8 cellular contexts compared by ENCODE assay signal in genomic region chr20:47785900-47786762, GRCh38. TPM values are rescaled to one million over a fixed set of nuclear protein-coding genes. Genes with fewer than 3 reads are reported as not detected.
DNase-seq lines count a peak whose midpoint lies in the region; ATAC-seq and TF ChIP-seq lines count a peak whose summit lies in the region.

No MANE protein-coding gene starts in this region.

- peaks cover 17% of the 10 kb centered on the region for H3K4me1 Mint-ChIP-seq in stimulated activated naive CD8-positive, alpha-beta T cell treated with anti-CD3 and anti-CD28 coated beads, Interleukin-15, Interleukin-2, amounts not matched to agents 100 ng/mL and 50 ng/mL, for 24 hours (ENCODE audit: low read depth)

- H3K9ac ChIP-seq in SK-N-MC (ENCODE audit: insufficient read length), result no peak overlapping the region
- peak overlapping the region; percentile 54 for H3K9ac ChIP-seq in endocrine pancreas (ENCODE audit: control insufficient read depth, insufficient read depth, low read length)

- H3K9me3 Mint-ChIP-seq in stimulated activated naive CD8-positive, alpha-beta T cell treated with anti-CD3 and anti-CD28 coated beads, Interleukin-15, Interleukin-2, amounts not matched to agents 100 ng/mL and 50 ng/mL, for 24 hours, result no peaks in the 10 kb centered on the region

- TF ChIP-seq POLR2A in right lobe of liver (IDR thresholded peaks at IDR 0.05), result peak; percentile 35

- intact Hi-C loops in right lobe of liver (cut with DNase I), result loop anchor here in 1 of 2 donors (10.0 kb wide), 1 partner anchor 111 kb away; no protein-coding TSS in a partner anchor

- WGBS in right lobe of liver (ENCODE audit: insufficient coverage, low coverage, low lambda C conversion rate, missing lambda C conversion rate), result 0% methylated on average over 43 of the region's 77 CpGs

- no peaks in the 10 kb centered on the region for H3K36me3 Mint-ChIP-seq in stimulated activated naive CD8-positive, alpha-beta T cell treated with anti-CD3 and anti-CD28 coated beads, Interleukin-15, Interleukin-2, amounts not matched to agents 100 ng/mL and 50 ng/mL, for 24 hours (ENCODE audit: low read depth)

- no peaks in the 10 kb centered on the region for H3K4me1 ChIP-seq in endocrine pancreas (ENCODE audit: control insufficient read depth, insufficient read depth, low read length)
- peaks cover 0 to 16% (median 2%) of the 10 kb centered on the region in 4 donors for H3K4me1 ChIP-seq in right lobe of liver

- ATAC-seq in right lobe of liver (peak; percentile 76 to 85 (median 77)), GM18502 (IDR thresholded peaks at IDR 0.05; ENCODE audit: poor library complexity, unreplicated experiment) (no peak)

- DNase-seq in DMS 273 treated with DMSO at 0.1 percent for 48 hours (lab: John Stamatoyannopoulos, UW) (peak; percentile 85), HT-29 (ENCODE audit: low spot score) (peak; percentile 96), SK-N-MC (ENCODE audit: low read depth, low spot score) (no peak), right lobe of liver (peak; percentile 49 to 76 (median 66)), DMS53 (lab: John Stamatoyannopoulos, UW) (no peak)

- H3K4me3 ChIP-seq in SK-N-MC (peak overlapping the region; percentile 77), endocrine pancreas (ENCODE audit: control insufficient read depth, insufficient read depth, low read length) (peak overlapping the region; percentile 51), right lobe of liver (peak overlapping the region; percentile 33 to 53 (median 48))

- TF ChIP-seq CTCF in right lobe of liver (IDR thresholded peaks at IDR 0.05), result peak; percentile 56 to 68 (median 57)

- peaks cover 67% of the 10 kb centered on the region for H3K27me3 Mint-ChIP-seq in stimulated activated naive CD8-positive, alpha-beta T cell treated with anti-CD3 and anti-CD28 coated beads, Interleukin-15, Interleukin-2, amounts not matched to agents 100 ng/mL and 50 ng/mL, for 24 hours

- H3K27ac Mint-ChIP-seq in stimulated activated naive CD8-positive, alpha-beta T cell treated with anti-CD3 and anti-CD28 coated beads, Interleukin-15, Interleukin-2, amounts not matched to agents 100 ng/mL and 50 ng/mL, for 24 hours, result no peak overlapping the region

- H3K27ac ChIP-seq in SK-N-MC (no peak overlapping the region), right lobe of liver (peak overlapping the region in 2 of 3 donors; percentile 30 to 51)

- no peaks in the 10 kb centered on the region for H3K27me3 ChIP-seq in endocrine pancreas (ENCODE audit: control insufficient read depth, insufficient read depth, low read length)
- no peaks in the 10 kb centered on the region for H3K27me3 ChIP-seq in right lobe of liver

- H3K36me3 ChIP-seq in SK-N-MC (ENCODE audit: insufficient read depth, low read length), result no peaks in the 10 kb centered on the region
- no peaks in the 10 kb centered on the region for H3K36me3 ChIP-seq in endocrine pancreas (ENCODE audit: control insufficient read depth, insufficient read depth, low read length)
- H3K36me3 ChIP-seq in right lobe of liver, result no peaks in the 10 kb centered on the region

- H3K9me3 ChIP-seq in SK-N-MC (ENCODE audit: low read depth, low read length) (no peaks in the 10 kb centered on the region), endocrine pancreas (ENCODE audit: control insufficient read depth, low read length) (no peaks in the 10 kb centered on the region), right lobe of liver (no peaks in the 10 kb centered on the region)

- peak overlapping the region; percentile 63 for H3K4me3 Mint-ChIP-seq in stimulated activated naive CD8-positive, alpha-beta T cell treated with anti-CD3 and anti-CD28 coated beads, Interleukin-15, Interleukin-2, amounts not matched to agents 100 ng/mL and 50 ng/mL, for 24 hours

RNA-seq across cellular contexts. Expression of gene SULF2, which starts 0.8 kb away (rescaled TPM):
- 147 and 158 TPM in 2 replicates for total RNA-seq in HT-29 (2014; rRNA removed; shearing (Covaris generic))
- 10 to 100 TPM in 5 of 6 experiments, 1 to 10 TPM in 1; 6.1 to 92.0 (median 48.3) TPM for total RNA-seq in right lobe of liver

Comparison
In these comparisons a context has a peak if more than half of its experiments do, and no peak if none do; other contexts are left out.
1. DNase-seq: peak in DMS 273 treated with DMSO at 0.1 percent for 48 hours (single experiment), HT-29 (single experiment) and right lobe of liver (3 of 3); none in SK-N-MC (single experiment) and DMS53 (single experiment).
2. Peak in every context shown above with its lines, with median percentiles within 50 percentile points of each other: H3K4me3 ChIP-seq.